In the genomic region with DNA sequence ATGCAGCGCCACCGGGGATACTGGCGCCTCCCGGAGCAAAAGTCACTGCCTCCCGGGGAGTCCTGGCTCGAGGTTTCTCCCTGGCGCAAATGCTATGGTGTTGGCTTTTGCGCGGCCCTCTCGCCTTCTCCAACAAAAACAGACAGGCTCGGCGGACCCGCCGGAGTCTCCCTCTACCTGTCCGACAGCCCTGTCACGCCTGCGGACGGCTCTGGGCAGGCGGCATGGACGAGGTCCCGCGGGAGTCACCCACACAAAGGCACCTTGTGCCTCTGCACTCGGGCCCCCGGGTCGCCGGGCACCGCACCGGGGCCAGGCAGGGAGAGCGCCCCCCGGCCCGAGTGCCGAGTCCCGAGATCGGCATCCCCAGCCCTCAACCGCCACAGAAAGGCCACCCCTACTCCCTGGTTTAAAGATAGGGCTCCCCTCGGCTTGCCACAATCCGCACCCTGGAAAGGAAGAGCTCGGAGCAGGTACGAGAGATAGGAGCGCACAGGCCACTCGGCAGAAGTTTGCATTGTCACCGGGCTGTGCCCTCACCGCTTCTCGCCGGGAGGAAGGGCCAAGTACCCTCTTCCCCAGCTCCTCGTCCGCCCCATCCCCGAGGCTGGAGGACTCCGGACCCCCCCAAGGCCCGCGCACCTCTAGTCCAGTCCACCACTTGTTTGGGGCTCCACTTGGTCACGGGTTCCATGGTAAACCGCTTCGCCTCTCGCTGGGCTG, we compare ENCODE assay signal across 1 cellular context.
TF ChIP-seq lines count a peak whose summit lies in the region.

No MANE protein-coding gene starts in this region.

TF ChIP-seq in K562, 482 proteins besides CTCF, POLR2A, EP300 and RAD21 (continued from another document):
- no peak for TF ChIP-seq SRSF9 (IDR thresholded peaks at IDR 0.05; ENCODE audit: borderline replicate concordance, low read depth, low read length)
- TF ChIP-seq ZNF696 (CRISPR knock-in tag; conservative IDR thresholded peaks at IDR 0.05): no peak
- 0 out of 2 replicates have a peak, but pooled peaks have one; percentile 11 for TF ChIP-seq NFIC (IDR thresholded peaks at IDR 0.05)
- no peak for TF ChIP-seq HLTF (IDR thresholded peaks at IDR 0.05)
- TF ChIP-seq ZNF143 (CRISPR knock-in tag; IDR thresholded peaks at IDR 0.05): 0 out of 2 replicates have a peak, but pooled peaks have one; percentile 21
- no peak for TF ChIP-seq ZNF717 (CRISPR knock-in tag; IDR thresholded peaks at IDR 0.05)
